ENCODE assay signal across 9 cellular contexts in the genomic region with DNA sequence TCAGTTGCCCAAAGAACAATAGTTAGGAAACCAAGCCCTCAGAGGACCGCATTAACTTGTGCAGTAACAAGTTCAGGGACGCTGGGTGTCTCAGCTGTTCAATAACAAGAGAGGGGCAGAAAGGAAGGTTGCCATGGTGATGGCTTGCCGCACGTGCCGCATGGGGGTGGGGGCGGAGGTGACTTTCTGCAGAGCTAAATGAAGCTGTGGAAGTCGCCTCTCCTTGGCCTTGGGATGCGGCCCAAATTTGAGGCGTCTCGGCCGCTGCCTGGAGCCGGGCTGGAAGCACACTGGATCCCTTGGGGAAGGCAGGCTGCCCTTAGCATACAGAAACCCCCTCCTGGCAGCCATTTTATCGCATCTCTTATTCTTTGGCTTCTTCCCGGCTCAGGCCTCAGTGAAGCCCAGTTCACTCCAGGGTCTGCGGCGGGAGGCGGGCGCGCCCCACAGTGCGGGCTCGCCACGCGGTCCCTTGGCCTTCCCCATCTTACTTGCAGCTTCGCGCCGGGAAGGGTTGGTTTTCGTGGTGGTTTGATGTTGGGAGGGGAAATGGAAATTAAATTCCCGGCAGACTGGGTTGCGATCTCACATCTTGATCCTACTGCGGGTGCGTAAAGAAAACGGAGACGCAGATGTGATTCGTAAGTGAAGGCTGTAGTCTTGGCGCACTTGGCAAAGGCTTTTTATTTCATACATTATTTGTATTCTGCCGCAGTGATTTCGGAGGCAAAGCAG.
A peak's percentile ranks its signal among the peaks of the same experiment; 100 is the strongest.
DNase-seq lines count a peak whose midpoint lies in the region; ATAC-seq and TF ChIP-seq lines count a peak whose summit lies in the region.
"Had no signal": no experiment of that assay in that cellular context is flagged by ENCODE, and none has a peak within 500 bp of the region (broad histone marks: within the 10 kb centered on the region; RNA-seq: fewer than 3 reads in every experiment).

No MANE protein-coding gene starts in this region.

- peak overlapping the region; percentile 9 for H3K4me3 Mint-ChIP-seq in neural crest cell

- H3K27me3 Mint-ChIP-seq in neural crest cell (ENCODE audit: low read depth), result peaks cover 26% of the 10 kb centered on the region

- H3K4me1 ChIP-seq in fibroblast of lung (ENCODE audit: control insufficient read depth, extremely low read depth, insufficient read depth, low read length), result no peaks in the 10 kb centered on the region

- peaks cover 2% of the 10 kb centered on the region for H3K9me3 Mint-ChIP-seq in neural crest cell

- peak overlapping the region; percentile 1 for H3K27ac ChIP-seq in fibroblast of lung (ENCODE audit: insufficient read depth, low read length)

- peaks cover 22% of the 10 kb centered on the region for H3K4me1 Mint-ChIP-seq in neural crest cell

- H3K4me3 ChIP-seq in fibroblast of lung (replicated peaks in 1 of 4; ENCODE audit: control extremely low read depth in 1 of 4, insufficient read depth in 1 of 4, low read depth in 3 of 4, low read length in 4 of 4), result peak overlapping the region in 3 of 4 experiments; percentile 0 to 66 (median 52)

- TF ChIP-seq CTCF in fibroblast of lung (conservative IDR thresholded peaks at IDR 0.05 in 1 of 2, IDR thresholded peaks at IDR 0.05 in 1 of 2; ENCODE audit: low read depth in 1 of 2, low read length in 2 of 2), result no peak
- no peak for TF ChIP-seq CTCF in neural crest cell (conservative IDR thresholded peaks at IDR 0.05)

- H3K27ac Mint-ChIP-seq in neural crest cell (ENCODE audit: unreplicated experiment), result peak overlapping the region; percentile 9

- no peaks in the 10 kb centered on the region for H4K20me1 ChIP-seq in fibroblast of lung (ENCODE audit: control insufficient read depth, extremely low read depth, insufficient read depth, low read length)

- H2AFZ ChIP-seq in fibroblast of lung (ENCODE audit: low read length), result peak overlapping the region; percentile 69

- DNase-seq in GM03348 (ENCODE audit: low spot score), result peak; percentile 9
- DNase-seq in NCI-H345 treated with DMSO at 0.1 percent for 48 hours (lab: John Stamatoyannopoulos, UW; ENCODE audit: unreplicated experiment), result peak; percentile 66
- peak; percentile 62 to 66 for DNase-seq in fibroblast of lung (ENCODE audit: low read depth in 2 of 2)
- DNase-seq in neural crest cell (ENCODE audit: low read depth, low spot score), result peak; percentile 35
- DNase-seq in activated gamma-delta T cell treated with Interleukin-2 at 50 U/mL for 16 hours, result no peak
- no peak for DNase-seq in AG08395 (ENCODE audit: low spot score)
- DNase-seq in COLO668 (lab: John Stamatoyannopoulos, UW; ENCODE audit: unreplicated experiment), result no peak

- no peak for ATAC-seq in GM21717 (IDR thresholded peaks at IDR 0.05; ENCODE audit: unreplicated experiment)
- ATAC-seq: HCT116 had no signal

- peak overlapping the region; percentile 55 for H3K4me2 ChIP-seq in fibroblast of lung (ENCODE audit: extremely low read depth, insufficient read depth, low read length)

- no peaks in the 10 kb centered on the region for H3K36me3 ChIP-seq in fibroblast of lung (ENCODE audit: control insufficient read depth, insufficient read depth, low read length)

- H3K27me3 ChIP-seq in fibroblast of lung (ENCODE audit: control insufficient read depth, insufficient read depth, low read length), result no peaks in the 10 kb centered on the region

- no peaks in the 10 kb centered on the region for H3K9me3 ChIP-seq in fibroblast of lung (ENCODE audit: control insufficient read depth, insufficient read depth, low read depth, low read length)

- no peak overlapping the region for H3K9ac ChIP-seq in fibroblast of lung (ENCODE audit: insufficient read depth, low read length)

- no peaks in the 10 kb centered on the region for H3K36me3 Mint-ChIP-seq in neural crest cell (ENCODE audit: low read depth)

- no peaks in the 10 kb centered on the region for H3K79me2 ChIP-seq in fibroblast of lung (ENCODE audit: control insufficient read depth, insufficient read depth, low read length)

Comparison
In these comparisons a context has a peak if more than half of its experiments do, and no peak if none do; other contexts are left out.
1. DNase-seq: peak in GM03348 (single experiment), NCI-H345 treated with DMSO at 0.1 percent for 48 hours (single experiment), fibroblast of lung (2 of 2) and neural crest cell (single experiment); none in activated gamma-delta T cell treated with Interleukin-2 at 50 U/mL for 16 hours (single experiment), AG08395 (single experiment) and COLO668 (single experiment).